10 cellular contexts compared by ENCODE assay signal in the genomic region with DNA sequence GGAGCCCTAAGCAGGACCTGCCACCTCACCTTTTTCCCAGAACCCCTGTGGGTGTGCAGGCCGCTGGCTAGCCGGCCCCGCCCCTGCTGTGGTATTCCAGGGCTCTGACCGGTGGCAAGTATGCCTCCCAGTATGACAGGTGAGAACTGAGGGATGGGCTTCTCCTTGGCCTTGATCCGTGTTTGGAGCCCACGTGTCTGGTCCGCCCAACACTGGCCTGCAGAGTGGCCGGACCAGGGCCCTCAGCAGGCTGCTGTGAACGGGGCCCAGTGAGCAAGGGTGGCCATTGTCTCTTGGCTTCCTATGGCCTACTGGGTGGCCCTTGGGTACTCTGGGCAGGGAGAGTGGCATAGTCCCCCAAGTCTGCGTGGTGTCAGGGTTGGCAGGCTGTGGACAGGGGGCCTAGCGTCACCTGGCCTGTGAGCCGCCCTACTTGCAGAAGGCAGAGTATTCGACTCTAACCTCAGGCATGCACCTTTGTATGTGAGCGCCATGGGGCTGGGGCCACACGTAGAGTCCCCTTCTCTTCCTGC. TPM values are rescaled to one million over a fixed set of nuclear protein-coding genes. Genes with fewer than 3 reads are reported as not detected.
A peak's percentile ranks its signal among the peaks of the same experiment; 100 is the strongest.
DNase-seq lines count a peak whose midpoint lies in the region; ATAC-seq and TF ChIP-seq lines count a peak whose summit lies in the region.
"Had no signal": no experiment of that assay in that cellular context is flagged by ENCODE, and none has a peak within 500 bp of the region (broad histone marks: within the 10 kb centered on the region; RNA-seq: fewer than 3 reads in every experiment).

No MANE protein-coding gene starts in this region.

- CTCF ChIA-PET in T-cell (lab: Charles Lee), result no interaction called here

- no peak for TF ChIP-seq POLR2A in esophagus muscularis mucosa (IDR thresholded peaks at IDR 0.05; ENCODE audit: low read depth)

- 96% methylated on average over 5 of the region's 15 CpGs for WGBS in esophagus muscularis mucosa
- 84 to 92% (median 88%) methylated on average over 15 of the region's 15 CpGs for WGBS in psoas muscle, 3 donors

- H3K4me3 ChIP-seq in DND-41 (ENCODE audit: low read depth in 1 of 2, low read length in 2 of 2) (peak overlapping the region in 1 of 2 experiments; percentile 71; a peak in 2 of 4 replicates), esophagus muscularis mucosa (peak overlapping the region; percentile 73 to 90 (median 87)), psoas muscle (peak overlapping the region; percentile 81)

- POLR2A ChIA-PET in T-cell (lab: Charles Lee), result no interaction called here

- H3K27ac ChIP-seq in DND-41 (ENCODE audit: low read length) (no peak overlapping the region; the same call in 1 of the 2 replicates), esophagus muscularis mucosa (replicated peaks in 1 of 4) (peak overlapping the region in 2 of 4 donors; percentile 83 to 96), psoas muscle (peak overlapping the region; percentile 79)
- H3K27ac ChIP-seq: GM23248 had no signal

- H3K27me3 Mint-ChIP-seq in T-cell, result no peaks in the 10 kb centered on the region

- peaks cover 47% of the 10 kb centered on the region for H4K20me1 ChIP-seq in DND-41 (ENCODE audit: insufficient read depth, low read length)

- no peak for TF ChIP-seq EP300 in esophagus muscularis mucosa (IDR thresholded peaks at IDR 0.05)

- H3K79me2 ChIP-seq in DND-41 (ENCODE audit: insufficient read depth, low read length), result peaks cover 52% of the 10 kb centered on the region

- peak overlapping the region; percentile 81 for H3K4me2 ChIP-seq in DND-41 (ENCODE audit: insufficient read depth, low read length)

- DNase-seq in DND-41, result no peak
- peak in 1 of 34 experiments; percentile 12 for DNase-seq in T-cell
- no peak for DNase-seq in esophagus muscularis mucosa (ENCODE audit: extremely low spot score)
- peak; percentile 7 to 35 for DNase-seq in psoas muscle
- DNase-seq in NOMO-1 treated with DMSO at 0.1 percent for 48 hours (lab: John Stamatoyannopoulos, UW; ENCODE audit: unreplicated experiment), result no peak
- no peak for DNase-seq in KG1 (lab: John Stamatoyannopoulos, UW)

- H3K4me1 ChIP-seq in DND-41 (ENCODE audit: insufficient read depth, low read length), result peaks cover 50% of the 10 kb centered on the region
- H3K4me1 ChIP-seq in esophagus muscularis mucosa, result peaks cover 45 to 63% (median 57%) of the 10 kb centered on the region in 4 donors
- peaks cover 39% of the 10 kb centered on the region for H3K4me1 ChIP-seq in psoas muscle

- TF ChIP-seq CTCF in DND-41 (IDR thresholded peaks at IDR 0.05; ENCODE audit: borderline replicate concordance, extremely low read depth, low read length, poor library complexity, severe bottlenecking) (no peak), esophagus muscularis mucosa (IDR thresholded peaks at IDR 0.05) (no peak), psoas muscle (IDR thresholded peaks at IDR 0.05) (no peak)

- peak overlapping the region; percentile 88 for H3K9ac ChIP-seq in DND-41 (ENCODE audit: low read depth, low read length)

- no peak overlapping the region for H2AFZ ChIP-seq in DND-41 (ENCODE audit: low read depth, low read length)
- H2AFZ ChIP-seq: GM23248 had no signal

- H3K36me3 ChIP-seq in DND-41 (ENCODE audit: insufficient read depth, low read length) (peaks cover 45% of the 10 kb centered on the region), esophagus muscularis mucosa (peaks cover 14 to 36% (median 33%) of the 10 kb centered on the region in 4 donors), psoas muscle (ENCODE audit: insufficient read depth in 1 of 2, low read depth in 1 of 2) (peaks cover 0 to 24% of the 10 kb centered on the region in 2 donors)

- no peaks in the 10 kb centered on the region for H3K36me3 Mint-ChIP-seq in T-cell

- H3K9me3 Mint-ChIP-seq in T-cell, result no peaks in the 10 kb centered on the region

- no peaks in the 10 kb centered on the region for H3K27me3 ChIP-seq in DND-41 (ENCODE audit: insufficient read depth, low read length, poor library complexity)
- no peaks in the 10 kb centered on the region for H3K27me3 ChIP-seq in esophagus muscularis mucosa
- no peaks in the 10 kb centered on the region for H3K27me3 ChIP-seq in psoas muscle (ENCODE audit: insufficient read depth in 3 of 3, low read length in 2 of 3)
- H3K27me3 ChIP-seq: tibial nerve had no signal

- peak overlapping the region; percentile 70 to 79 for H3K27ac Mint-ChIP-seq in T-cell

- peaks cover 48 to 52% (median 49%) of the 10 kb centered on the region in 3 donors for H3K4me1 Mint-ChIP-seq in T-cell

- ATAC-seq in DND-41 (ENCODE audit: insufficient read depth, low read depth) (no peak), T-cell (replicated peaks in 1 of 4) (no peak), psoas muscle (no peak), HG03135 (IDR thresholded peaks at IDR 0.05; ENCODE audit: unreplicated experiment) (no peak), esophagus mucosa (no peak)

- intact Hi-C loops in esophagus muscularis mucosa (cut with DNase I), result loop anchor here (10.0 kb wide), 1 partner anchor 135 kb away; a partner anchor contains a TSS
- intact Hi-C loops in psoas muscle (cut with DNase I), result loop anchor here in 1 of 2 donors (2.0 kb wide), 1 partner anchor 15 kb away; no protein-coding TSS in a partner anchor

- H3K4me3 Mint-ChIP-seq in T-cell, result peak overlapping the region; percentile 79 to 88 (median 80)

- H3K9me3 ChIP-seq in DND-41 (ENCODE audit: insufficient read depth, low read length, severe bottlenecking), result no peaks in the 10 kb centered on the region
- no peaks in the 10 kb centered on the region for H3K9me3 ChIP-seq in esophagus muscularis mucosa
- no peaks in the 10 kb centered on the region for H3K9me3 ChIP-seq in psoas muscle
- H3K9me3 ChIP-seq: tibial nerve had no signal

RNA-seq across cellular contexts. Expression of a gene that starts 1.8 kb away (rescaled TPM):
- total RNA-seq in T-cell, result 100 to 1,000 TPM in 4 of 5 donors, 10 to 100 TPM in 1; 87.6 to 202 (median 189) TPM
- total RNA-seq in esophagus muscularis mucosa, result 100 to 1,000 TPM in 1 of 4 donors, 10 to 100 TPM in 3; 57.3 to 135 (median 70.2) TPM
- total RNA-seq in psoas muscle, result 10 to 100 TPM; 48.8 to 70.4 (median 59.0) TPM
- polyA plus RNA-seq in psoas muscle, result 10 to 100 TPM; 59.2 to 79.6 (median 71.9) TPM
- 44.6 TPM for total RNA-seq in esophagus mucosa

RNA-seq across cellular contexts. Expression of a gene that starts 9.9 kb away (rescaled TPM):
- total RNA-seq in T-cell (10 to 100 TPM; 11.0 to 17.3 (median 15.4) TPM), esophagus muscularis mucosa (1 to 10 TPM; 3.8 to 7.3 (median 4.8) TPM), psoas muscle (10 to 100 TPM; 10.4 to 12.9 (median 12.7) TPM), esophagus mucosa (3.7 TPM)
- 10 to 100 TPM in 1 of 3 donors, 1 to 10 TPM in 2; 6.6 to 18.1 (median 9.5) TPM for polyA plus RNA-seq in psoas muscle

RNA-seq across cellular contexts. Expression of a gene that starts 12.3 kb away (rescaled TPM):
- 10 to 100 TPM; 44.6 to 89.5 (median 79.8) TPM for total RNA-seq in T-cell
- 10 to 100 TPM in 2 of 4 donors, 1 to 10 TPM in 2; 9.1 to 10.9 (median 10.2) TPM for total RNA-seq in esophagus muscularis mucosa
- 1 to 10 TPM; 3.0 to 5.8 (median 4.6) TPM for total RNA-seq in psoas muscle
- polyA plus RNA-seq in psoas muscle, result 1 to 10 TPM; 1.4 to 2.5 (median 2.4) TPM
- 8.9 TPM for total RNA-seq in esophagus mucosa

RNA-seq across cellular contexts. Expression of a gene that starts 16.5 kb away (rescaled TPM):
- total RNA-seq in T-cell (100 to 1,000 TPM in 2 of 5 donors, 10 to 100 TPM in 3; 73.3 to 107 (median 96.1) TPM), esophagus muscularis mucosa (10 to 100 TPM; 16.7 to 29.2 (median 19.6) TPM), psoas muscle (1 to 10 TPM; 5.0 to 9.9 (median 7.6) TPM), esophagus mucosa (10.5 TPM)
- polyA plus RNA-seq in psoas muscle, result 10 to 100 TPM in 2 of 3 donors, 1 to 10 TPM in 1; 8.9 to 15.0 (median 13.1) TPM

RNA-seq across cellular contexts. Expression of a gene that starts 55.2 kb away (rescaled TPM):
- total RNA-seq in T-cell (10 to 100 TPM in 3 of 5 donors, 1 to 10 TPM in 2; 6.2 to 16.2 (median 10.4) TPM), esophagus muscularis mucosa (1 to 10 TPM; 1.8 to 4.0 (median 2.2) TPM), psoas muscle (under 1 TPM; 0.36 to 0.92 (median 0.68) TPM), esophagus mucosa (0.24 TPM)
- polyA plus RNA-seq in psoas muscle, result under 1 TPM; 0.30 to 0.89 (median 0.58) TPM
- total RNA-seq: GM23248 had no signal

Comparison
In these comparisons a context has a peak if more than half of its experiments do, and no peak if none do; other contexts are left out.
1. DNase-seq: peak in psoas muscle (2 of 2); none in DND-41 (single experiment), esophagus muscularis mucosa (single experiment), NOMO-1 treated with DMSO at 0.1 percent for 48 hours (single experiment) and KG1 (single experiment).